1 cellular context compared by ENCODE assay signal in the genomic region with DNA sequence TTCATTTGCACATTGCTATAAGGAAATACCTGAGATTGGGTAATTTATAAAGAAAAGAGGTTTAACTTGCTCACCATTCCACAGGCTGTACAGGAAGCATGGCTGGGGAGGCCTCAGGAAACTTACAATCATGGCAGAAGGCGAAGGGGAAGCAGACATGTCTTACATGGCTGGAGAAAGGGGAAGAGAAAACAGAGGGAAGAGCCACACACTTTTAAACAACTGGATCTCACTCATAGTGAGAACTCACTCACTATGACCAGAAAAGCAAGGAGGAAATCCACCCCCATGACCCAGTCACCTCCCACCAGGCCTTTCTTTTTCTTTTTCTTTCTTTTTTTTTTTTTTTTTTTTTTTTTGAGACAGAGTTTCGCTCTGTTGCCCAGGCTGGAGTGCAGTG.
TF ChIP-seq lines count a peak whose summit lies in the region.

No MANE protein-coding gene starts in this region.

TF ChIP-seq in K562, 482 proteins besides CTCF, POLR2A, EP300 and RAD21:
- peak; percentile 61; the same call in 1 of the 2 replicates for TF ChIP-seq ZNF431 (CRISPR knock-in tag; IDR thresholded peaks at IDR 0.05)
